1 cellular context compared by ENCODE assay signal in the genomic region with DNA sequence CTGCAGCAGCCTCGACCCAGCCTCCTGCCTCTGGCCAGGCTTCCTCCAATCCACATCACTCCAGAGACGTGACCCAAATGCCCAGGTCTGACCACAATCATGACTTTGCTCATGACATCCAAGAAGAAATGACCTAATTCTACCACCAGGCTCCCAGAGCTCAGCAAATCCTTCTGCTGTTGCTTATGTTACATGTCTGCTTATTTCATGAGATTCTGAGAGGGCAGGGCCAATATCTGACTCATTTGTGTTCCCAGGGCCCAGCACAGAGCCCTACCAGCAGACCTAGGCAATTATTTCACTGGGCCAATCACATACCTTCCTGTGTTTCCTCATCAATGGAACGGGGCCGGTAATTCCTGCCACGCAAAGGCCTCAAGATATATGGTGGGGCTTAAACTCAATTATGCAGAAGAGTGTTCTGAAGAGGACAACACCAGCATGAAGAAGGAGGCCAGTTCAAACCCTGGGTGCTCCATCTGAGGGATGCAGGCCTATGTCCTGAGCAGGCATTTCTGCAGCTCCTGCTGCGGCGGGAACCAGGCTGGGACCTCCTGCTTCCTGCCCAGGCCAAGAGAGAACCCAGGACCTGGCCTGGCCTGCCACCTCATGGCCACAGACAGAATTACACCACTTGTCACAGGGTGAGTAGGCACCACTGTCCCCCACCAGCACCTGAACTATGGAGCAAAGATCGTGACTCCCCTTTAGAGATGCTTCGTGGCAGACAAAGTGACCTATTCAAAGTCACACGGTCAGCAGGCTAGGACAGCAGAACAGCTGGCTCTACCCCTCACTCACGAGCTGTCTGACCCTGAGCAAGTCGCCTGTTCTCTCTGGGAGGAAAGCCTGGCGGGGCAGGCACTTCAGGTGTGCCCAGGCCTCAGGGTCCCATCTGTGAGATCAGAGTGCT.
TF ChIP-seq lines count a peak whose summit lies in the region.

No MANE protein-coding gene starts in this region.

TF ChIP-seq in SK-N-SH treated with all-trans-retinoic acid at 6 μM for 48 hours, 23 proteins besides CTCF, POLR2A, EP300 and RAD21 (continued from another document):
- TF ChIP-seq, protein P1, sequence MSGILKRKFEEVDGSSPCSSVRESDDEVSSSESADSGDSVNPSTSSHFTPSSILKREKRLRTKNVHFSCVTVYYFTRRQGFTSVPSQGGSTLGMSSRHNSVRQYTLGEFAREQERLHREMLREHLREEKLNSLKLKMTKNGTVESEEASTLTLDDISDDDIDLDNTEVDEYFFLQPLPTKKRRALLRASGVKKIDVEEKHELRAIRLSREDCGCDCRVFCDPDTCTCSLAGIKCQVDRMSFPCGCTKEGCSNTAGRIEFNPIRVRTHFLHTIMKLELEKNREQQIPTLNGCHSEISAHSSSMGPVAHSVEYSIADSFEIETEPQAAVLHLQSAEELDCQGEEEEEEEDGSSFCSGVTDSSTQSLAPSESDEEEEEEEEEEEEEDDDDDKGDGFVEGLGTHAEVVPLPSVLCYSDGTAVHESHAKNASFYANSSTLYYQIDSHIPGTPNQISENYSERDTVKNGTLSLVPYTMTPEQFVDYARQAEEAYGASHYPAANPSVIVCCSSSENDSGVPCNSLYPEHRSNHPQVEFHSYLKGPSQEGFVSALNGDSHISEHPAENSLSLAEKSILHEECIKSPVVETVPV (CRISPR knock-in tag; IDR thresholded peaks at IDR 0.05): no peak
- TF ChIP-seq ZNF565 (CRISPR knock-in tag; conservative IDR thresholded peaks at IDR 0.05; ENCODE audit: low read depth) (no peak), ESRRG (CRISPR knock-in tag; IDR thresholded peaks at IDR 0.05) (no peak)
TF ChIP-seq in SK-N-SH treated with all-trans-retinoic acid at 6 μM for 48 hours: peak in this region for 0.
